30 cellular contexts compared by ENCODE assay signal in the genomic region with DNA sequence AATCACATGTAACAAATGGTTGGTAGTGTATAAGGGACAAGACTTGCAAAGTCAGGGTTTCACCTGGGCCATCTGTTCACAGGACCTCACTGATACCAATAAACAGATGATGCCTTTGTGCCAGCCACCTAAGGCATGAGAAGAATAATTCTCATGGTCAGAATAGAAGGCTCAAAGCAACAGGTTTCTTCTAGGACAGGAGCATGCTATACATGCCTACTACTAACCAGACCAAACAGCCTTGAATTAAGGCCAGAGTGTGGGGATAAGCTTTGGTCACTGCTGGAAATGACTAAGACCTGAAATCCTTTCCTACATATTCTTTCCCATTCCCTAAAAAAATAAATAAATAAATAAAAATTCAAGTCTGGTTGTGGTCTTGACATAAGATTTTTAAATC.
"Had no signal": no experiment of that assay in that cellular context is flagged by ENCODE, and none has a peak within 500 bp of the region (broad histone marks: within the 10 kb centered on the region; RNA-seq: fewer than 3 reads in every experiment).

No MANE protein-coding gene starts in this region.

- H3K4me3 ChIP-seq: ascending aorta, breast epithelium, cardiac muscle cell, colonic mucosa had no signal

- H3K9me3 ChIP-seq: ascending aorta, breast epithelium, colonic mucosa had no signal

- H3K27ac Mint-ChIP-seq: activated CD4-positive, alpha-beta memory T cell treated with anti-CD3 and anti-CD28 coated beads, Interleukin-2, amount 10 ng/mL, durations not matched to agents 7 days and 5 days; activated CD4-positive, alpha-beta T cell treated with anti-CD3 and anti-CD28 coated beads for 36 hours; activated CD4-positive, alpha-beta T cell treated with anti-CD3 and anti-CD28 coated beads, Interleukin-2, amount 10 ng/mL, durations not matched to agents 24 days and 14 days; activated naive CD4-positive, alpha-beta T cell treated with anti-CD3 and anti-CD28 coated beads, Interleukin-2, amount 10 ng/mL, durations not matched to agents 7 days and 5 days; activated naive CD4-positive, alpha-beta T cell treated with anti-CD3 and anti-CD28 coated beads, Interleukin-2, amount 50 U/mL, for 72 hours; activated naive CD8-positive, alpha-beta T cell treated with anti-CD3 and anti-CD28 coated beads, Interleukin-2, amount 10 ng/mL, durations not matched to agents 7 days and 5 days; activated T-cell treated with anti-CD3 and anti-CD28 coated beads, Interleukin-2, amount 50 U/mL, for 24 hours; activated T-cell treated with anti-CD3 and anti-CD28 coated beads, Interleukin-2, amount 50 U/mL, for 72 hours; T-helper 2 cell treated with Interferon-gamma antibody and Interleukin-4, amounts not matched to agents 5 μg/mL and 100 μg/mL, for 36 hours had no signal

- ATAC-seq: activated CD4-positive, alpha-beta T cell treated with anti-CD3 and anti-CD28 coated beads for 36 hours; activated naive CD4-positive, alpha-beta T cell treated with anti-CD3 and anti-CD28 coated beads, Interleukin-2, amount 50 U/mL, for 72 hours; activated T-cell treated with anti-CD3 and anti-CD28 coated beads, Interleukin-2, amount 50 U/mL, for 72 hours; esophagus mucosa; T-helper 17 cell had no signal

- H3K27me3 Mint-ChIP-seq: activated CD4-positive, alpha-beta memory T cell treated with anti-CD3 and anti-CD28 coated beads, Interleukin-2, amount 10 ng/mL, durations not matched to agents 7 days and 5 days; activated CD4-positive, alpha-beta T cell treated with anti-CD3 and anti-CD28 coated beads for 36 hours; activated CD4-positive, alpha-beta T cell treated with anti-CD3 and anti-CD28 coated beads, Interleukin-2, amount 10 ng/mL, durations not matched to agents 24 days and 14 days; activated naive CD4-positive, alpha-beta T cell treated with anti-CD3 and anti-CD28 coated beads, Interleukin-2, amount 10 ng/mL, durations not matched to agents 7 days and 5 days; activated naive CD8-positive, alpha-beta T cell treated with anti-CD3 and anti-CD28 coated beads, Interleukin-2, amount 10 ng/mL, durations not matched to agents 7 days and 5 days; activated T-cell treated with anti-CD3 and anti-CD28 coated beads, Interleukin-2, amount 50 U/mL, for 24 hours; brain; T-helper 17 cell had no signal

- H3K4me1 Mint-ChIP-seq: activated CD4-positive, alpha-beta T cell treated with anti-CD3 and anti-CD28 coated beads for 36 hours had no signal

- H3K27me3 ChIP-seq: ascending aorta, breast epithelium, colonic mucosa had no signal

- H3K9me3 Mint-ChIP-seq: activated CD4-positive, alpha-beta memory T cell treated with anti-CD3 and anti-CD28 coated beads, Interleukin-2, amount 10 ng/mL, durations not matched to agents 7 days and 5 days; activated CD4-positive, alpha-beta T cell treated with anti-CD3 and anti-CD28 coated beads, Interleukin-2, amount 10 ng/mL, durations not matched to agents 24 days and 14 days; activated naive CD4-positive, alpha-beta T cell treated with anti-CD3 and anti-CD28 coated beads, Interleukin-2, amount 10 ng/mL, durations not matched to agents 7 days and 5 days; activated naive CD4-positive, alpha-beta T cell treated with anti-CD3 and anti-CD28 coated beads, Interleukin-2, amount 50 U/mL, for 72 hours; activated naive CD8-positive, alpha-beta T cell treated with anti-CD3 and anti-CD28 coated beads, Interleukin-2, amount 10 ng/mL, durations not matched to agents 7 days and 5 days; activated T-cell treated with anti-CD3 and anti-CD28 coated beads, Interleukin-2, amount 50 U/mL, for 24 hours; activated T-cell treated with anti-CD3 and anti-CD28 coated beads, Interleukin-2, amount 50 U/mL, for 72 hours; brain; endodermal cell; T-helper 2 cell treated with Interferon-gamma antibody and Interleukin-4, amounts not matched to agents 5 μg/mL and 100 μg/mL, for 36 hours had no signal

- DNase-seq: activated CD4-positive, alpha-beta memory T cell treated with anti-CD3 and anti-CD28 coated beads, Interleukin-2, amount 10 ng/mL, durations not matched to agents 7 days and 5 days; activated CD4-positive, alpha-beta T cell treated with anti-CD3 and anti-CD28 coated beads for 36 hours; activated CD4-positive, alpha-beta T cell treated with anti-CD3 and anti-CD28 coated beads, Interleukin-2, amount 10 ng/mL, durations not matched to agents 24 days and 14 days; activated CD4-positive, CD25-positive, alpha-beta regulatory T cell; activated CD4-positive, CD25-positive, alpha-beta regulatory T cell treated with anti-CD3 and anti-CD28 coated beads, Interleukin-2, amount 50 U/mL, for 72 hours; activated CD8-positive, alpha-beta memory T cell treated with anti-CD3 and anti-CD28 coated beads, Interleukin-2, amount 50 U/mL, for 48 hours; activated gamma-delta T cell; activated naive CD4-positive, alpha-beta T cell; activated naive CD4-positive, alpha-beta T cell treated with anti-CD3 and anti-CD28 coated beads, Interleukin-2, amount 10 ng/mL, durations not matched to agents 7 days and 5 days; activated naive CD8-positive, alpha-beta T cell treated with anti-CD3 and anti-CD28 coated beads, Interleukin-2, amount 10 ng/mL, durations not matched to agents 7 days and 5 days; activated T-cell treated with anti-CD3 and anti-CD28 coated beads for 4 hours; activated T-cell treated with anti-CD3 and anti-CD28 coated beads, Interleukin-2, amount 50 U/mL, for 24 hours; activated T-cell treated with anti-CD3 and anti-CD28 coated beads, Interleukin-2, amount 50 U/mL, for 72 hours; central memory CD4-positive, alpha-beta T cell; cerebellar nuclear complex; colonic mucosa; effector CD8-positive, alpha-beta T cell; endodermal cell; head of caudate nucleus; T-helper 1 cell; T-helper 17 cell; T1000; WERI-Rb-1 had no signal

- H3K27ac ChIP-seq: ascending aorta, breast epithelium, cardiac muscle cell, colonic mucosa, WERI-Rb-1 had no signal

- H3K4me3 Mint-ChIP-seq: activated CD4-positive, alpha-beta memory T cell treated with anti-CD3 and anti-CD28 coated beads, Interleukin-2, amount 10 ng/mL, durations not matched to agents 7 days and 5 days; activated CD4-positive, alpha-beta T cell treated with anti-CD3 and anti-CD28 coated beads for 36 hours; activated CD4-positive, alpha-beta T cell treated with anti-CD3 and anti-CD28 coated beads, Interleukin-2, amount 10 ng/mL, durations not matched to agents 24 days and 14 days; activated naive CD4-positive, alpha-beta T cell treated with anti-CD3 and anti-CD28 coated beads, Interleukin-2, amount 10 ng/mL, durations not matched to agents 7 days and 5 days; activated naive CD8-positive, alpha-beta T cell treated with anti-CD3 and anti-CD28 coated beads, Interleukin-2, amount 10 ng/mL, durations not matched to agents 7 days and 5 days; activated T-cell treated with anti-CD3 and anti-CD28 coated beads, Interleukin-2, amount 50 U/mL, for 24 hours; activated T-cell treated with anti-CD3 and anti-CD28 coated beads, Interleukin-2, amount 50 U/mL, for 72 hours; brain; endodermal cell; T-helper 17 cell; T-helper 2 cell treated with Interferon-gamma antibody and Interleukin-4, amounts not matched to agents 5 μg/mL and 100 μg/mL, for 36 hours had no signal

- H3K36me3 ChIP-seq: breast epithelium, colonic mucosa had no signal

- H3K4me1 ChIP-seq: ascending aorta, breast epithelium, colonic mucosa had no signal
